Comparison of ENCODE assay signal across 8 cellular contexts in genomic region chr19:14347999-14348889, GRCh38. TPM values are rescaled to one million over a fixed set of nuclear protein-coding genes. Genes with fewer than 3 reads are reported as not detected.
DNase-seq lines count a peak whose midpoint lies in the region; ATAC-seq and TF ChIP-seq lines count a peak whose summit lies in the region.

No MANE protein-coding gene starts in this region.

- ATAC-seq in Right ventricle myocardium superior (ENCODE audit: poor library complexity) (peak; percentile 92), HG03439 (IDR thresholded peaks at IDR 0.05; ENCODE audit: unreplicated experiment) (no peak)

- no peak for TF ChIP-seq POLR2A in prostate gland (IDR thresholded peaks at IDR 0.05)

- peaks cover 3% of the 10 kb centered on the region for H3K27me3 ChIP-seq in prostate gland (replicated peaks; ENCODE audit: insufficient read depth)

- 16% methylated on average over 36 of the region's 36 CpGs for WGBS in prostate gland

- DNase-seq in AG09319 (ENCODE audit: extremely low read depth, low read depth) (no peak), GOT3 (lab: John Stamatoyannopoulos, UW) (peak; percentile 8), RPMI7951 (ENCODE audit: low read depth) (peak; percentile 52), Right ventricle myocardium superior (peak; percentile 81), prostate gland (ENCODE audit: low spot score) (peak; percentile 34), NCI-H2107 (lab: John Stamatoyannopoulos, UW) (no peak)
- DNase-seq in activated naive CD4-positive, alpha-beta T cell treated with anti-CD3 and anti-CD28 coated beads, Interleukin-2, amount 50 U/mL, for 16 hours, result peak; percentile 64

- H3K36me3 ChIP-seq in prostate gland, result no peaks in the 10 kb centered on the region

- intact Hi-C loops in Right ventricle myocardium superior (cut with DNase I) (loop anchor here (5.0 to 10.0 kb wide), 2 partner anchors 143 to 201 kb away; partner anchors contain the start of gene ADGRL1), prostate gland (cut with DNase I) (loop anchor here (1.0 to 5.0 kb wide), 2 partner anchors 151 to 200 kb away; no protein-coding TSS in a partner anchor)

- H3K27ac ChIP-seq in prostate gland, result no peak overlapping the region

- peak; percentile 97 for TF ChIP-seq CTCF in AG09319 (IDR thresholded peaks at IDR 0.05; ENCODE audit: low read depth, low read length)
- TF ChIP-seq CTCF in prostate gland (IDR thresholded peaks at IDR 0.05), result peak; percentile 74 to 95 (median 84)

- peak overlapping the region; percentile 4 to 6 for H3K4me3 ChIP-seq in prostate gland

- no peaks in the 10 kb centered on the region for H3K4me1 ChIP-seq in prostate gland (replicated peaks)

- no peaks in the 10 kb centered on the region for H3K9me3 ChIP-seq in prostate gland

RNA-seq across cellular contexts. Expression of gene ADGRE5, which starts 33.0 kb away (rescaled TPM):
- 57.3 and 62.2 TPM in 2 replicates for total RNA-seq in RPMI7951 (2014; rRNA removed; shearing (Covaris generic))
- total RNA-seq in Right ventricle myocardium superior (32.9 TPM), prostate gland (10 to 100 TPM; 16.3 to 42.2 TPM)

Comparison
In these comparisons a context has a peak if more than half of its experiments do, and no peak if none do; other contexts are left out.
1. DNase-seq: peak in GOT3 (single experiment), RPMI7951 (single experiment), activated naive CD4-positive, alpha-beta T cell treated with anti-CD3 and anti-CD28 coated beads, Interleukin-2, amount 50 U/mL, for 16 hours (single experiment), Right ventricle myocardium superior (single experiment) and prostate gland (single experiment); none in AG09319 (single experiment) and NCI-H2107 (single experiment).